8 cellular contexts compared by ENCODE assay signal in the genomic region with DNA sequence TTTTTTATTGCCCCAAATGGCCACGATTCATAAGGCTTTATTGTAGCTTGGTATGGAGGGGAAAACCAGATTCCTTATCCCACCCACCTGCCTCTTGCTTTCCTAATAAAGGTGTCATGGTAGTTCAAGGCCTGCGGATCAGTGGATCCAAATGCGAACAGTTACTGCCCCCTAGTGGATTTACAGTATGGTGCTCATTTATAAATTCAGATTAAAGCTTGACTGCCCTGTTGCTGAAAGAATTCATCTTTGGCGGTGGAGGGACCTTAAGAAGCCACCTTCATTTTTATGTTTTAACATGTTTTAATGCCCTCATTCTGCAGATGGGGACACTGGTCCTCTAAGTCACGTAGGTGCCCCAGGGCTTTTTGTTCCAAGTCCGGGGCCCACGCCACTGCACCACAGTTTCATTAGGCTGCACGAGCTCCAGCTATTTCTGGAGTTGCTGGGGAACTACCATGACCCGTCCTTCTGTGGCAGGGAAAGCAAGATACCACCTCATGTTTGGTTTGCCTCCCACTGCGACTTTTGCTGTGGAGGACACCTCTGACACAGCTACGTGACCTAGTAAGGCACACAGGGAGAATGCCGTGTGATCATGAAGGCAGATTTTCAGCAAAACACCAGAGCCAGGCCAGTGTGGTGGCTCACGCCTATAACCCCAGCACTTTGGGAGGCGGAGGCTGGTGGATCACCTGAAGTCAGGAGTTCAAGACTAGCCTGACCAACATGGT. TPM values are rescaled to one million over a fixed set of nuclear protein-coding genes. Genes with fewer than 3 reads are reported as not detected.
DNase-seq lines count a peak whose midpoint lies in the region; ATAC-seq and TF ChIP-seq lines count a peak whose summit lies in the region.

No MANE protein-coding gene starts in this region.

- no peaks in the 10 kb centered on the region for H3K4me1 Mint-ChIP-seq in Caco-2 (ENCODE audit: low read depth, unreplicated experiment)
- peaks cover 18% of the 10 kb centered on the region for H3K4me1 Mint-ChIP-seq in activated CD4-positive, alpha-beta memory T cell treated with anti-CD3 and anti-CD28 coated beads, Interleukin-2, amount 10 ng/mL, durations not matched to agents 7 days and 5 days

- POLR2A ChIA-PET in Caco-2 (lab: Charles Lee): interaction anchor here (0.6 kb wide), 1 partner anchor 14 kb away, joined by 4 read pairs; no protein-coding TSS in a partner anchor
- POLR2A ChIA-PET in activated CD4-positive, alpha-beta memory T cell treated with anti-CD3 and anti-CD28 coated beads, Interleukin-2, amount 10 ng/mL, durations not matched to agents 7 days and 5 days (lab: Charles Lee): interaction anchor here (0.6 to 1.6 kb wide), 6 partner anchors 83 to 311 kb away, joined by 3 to 5 read pairs (median 3); a partner anchor contains a TSS

- no peaks in the 10 kb centered on the region for H3K36me3 Mint-ChIP-seq in Caco-2 (ENCODE audit: insufficient read depth, unreplicated experiment)
- H3K36me3 Mint-ChIP-seq in activated CD4-positive, alpha-beta memory T cell treated with anti-CD3 and anti-CD28 coated beads, Interleukin-2, amount 10 ng/mL, durations not matched to agents 7 days and 5 days (ENCODE audit: low read depth): no peaks in the 10 kb centered on the region

- no peaks in the 10 kb centered on the region for H3K9me3 Mint-ChIP-seq in Caco-2 (ENCODE audit: unreplicated experiment)
- H3K9me3 Mint-ChIP-seq in activated CD4-positive, alpha-beta memory T cell treated with anti-CD3 and anti-CD28 coated beads, Interleukin-2, amount 10 ng/mL, durations not matched to agents 7 days and 5 days: peaks cover 3% of the 10 kb centered on the region

- peak; percentile 75 to 76 for TF ChIP-seq CTCF in Caco-2 (IDR thresholded peaks at IDR 0.05; ENCODE audit: insufficient read depth in 1 of 2, low read depth in 1 of 2, low read length in 1 of 2, severe bottlenecking in 1 of 2, unreplicated experiment in 1 of 2)

- no peaks in the 10 kb centered on the region for H3K36me3 ChIP-seq in Caco-2 (ENCODE audit: control insufficient read depth, insufficient read depth, low read length)

- peak; percentile 46 for ATAC-seq in Right ventricle myocardium superior (ENCODE audit: poor library complexity)
- no peak for ATAC-seq in HG02678 (IDR thresholded peaks at IDR 0.05; ENCODE audit: unreplicated experiment)
- ATAC-seq in GM21447 (IDR thresholded peaks at IDR 0.05; ENCODE audit: unreplicated experiment): no peak

- DNase-seq in Caco-2 (peak in 1 of 2 experiments; percentile 64), H4 (ENCODE audit: low spot score) (peak; percentile 60), NCI-H446 (lab: John Stamatoyannopoulos, UW) (peak; percentile 25 to 79), Right ventricle myocardium superior (no peak), putamen (ENCODE audit: low spot score) (peak; percentile 60)
- DNase-seq in activated CD4-positive, alpha-beta memory T cell treated with anti-CD3 and anti-CD28 coated beads, Interleukin-2, amount 10 ng/mL, durations not matched to agents 7 days and 5 days: peak; percentile 40

- H3K9me3 ChIP-seq in Caco-2: peaks cover 5% of the 10 kb centered on the region

- no peaks in the 10 kb centered on the region for H3K27me3 Mint-ChIP-seq in Caco-2 (ENCODE audit: insufficient read depth, unreplicated experiment)
- H3K27me3 Mint-ChIP-seq in activated CD4-positive, alpha-beta memory T cell treated with anti-CD3 and anti-CD28 coated beads, Interleukin-2, amount 10 ng/mL, durations not matched to agents 7 days and 5 days: peaks cover 2% of the 10 kb centered on the region

- BruUV-seq in Caco-2 (replicated peaks; lab: Mats Ljungman, UMichigan): no TSS peak

- no peak overlapping the region for H3K4me3 ChIP-seq in Caco-2 (ENCODE audit: low read depth, low read length)

- peaks cover 3% of the 10 kb centered on the region; the same call in 1 of the 2 replicates for H3K4me1 ChIP-seq in Caco-2

- intact Hi-C loops in Caco-2 (cut with micrococcal nuclease; ENCODE audit: unreplicated experiment): loop anchor here (1.0 to 2.0 kb wide), 5 partner anchors 26 to 311 kb away; no protein-coding TSS in a partner anchor
- intact Hi-C loops in Right ventricle myocardium superior (cut with DNase I): no loop called here

- CTCF ChIA-PET in Caco-2 (lab: Charles Lee): interaction anchor here (0.6 to 4.4 kb wide), 20 partner anchors 9 to 361 kb away, joined by 3 to 40 read pairs (median 7); a partner anchor contains a TSS
- CTCF ChIA-PET in activated CD4-positive, alpha-beta memory T cell treated with anti-CD3 and anti-CD28 coated beads, Interleukin-2, amount 10 ng/mL, durations not matched to agents 7 days and 5 days (lab: Charles Lee): interaction anchor here (0.6 to 5.6 kb wide), 42 partner anchors 10 to 772 kb away, joined by 3 to 144 read pairs (median 5); a partner anchor contains a TSS

- H3K27ac Mint-ChIP-seq in Caco-2 (ENCODE audit: unreplicated experiment): no peak overlapping the region
- H3K27ac Mint-ChIP-seq in activated CD4-positive, alpha-beta memory T cell treated with anti-CD3 and anti-CD28 coated beads, Interleukin-2, amount 10 ng/mL, durations not matched to agents 7 days and 5 days: no peak overlapping the region

- no peaks in the 10 kb centered on the region for H3K27me3 ChIP-seq in Caco-2 (replicated peaks; ENCODE audit: control insufficient read depth, insufficient read depth, low read length)

- H3K4me3 Mint-ChIP-seq in Caco-2 (ENCODE audit: unreplicated experiment): no peak overlapping the region
- H3K4me3 Mint-ChIP-seq in activated CD4-positive, alpha-beta memory T cell treated with anti-CD3 and anti-CD28 coated beads, Interleukin-2, amount 10 ng/mL, durations not matched to agents 7 days and 5 days: no peak overlapping the region

RNA-seq across cellular contexts. Expression of a gene that starts 15.6 kb away (rescaled TPM):
- 101 and 110 TPM in 2 replicates for total RNA-seq in Caco-2 (2022)
- total RNA-seq in H4 (2014; rRNA removed; shearing (Covaris generic)): 33.3 and 48.9 TPM in 2 replicates
- total RNA-seq in activated CD4-positive, alpha-beta memory T cell treated with anti-CD3 and anti-CD28 coated beads, Interleukin-2, amount 10 ng/mL, durations not matched to agents 7 days and 5 days: 100 to 1,000 TPM; 156 to 169 TPM
- 10.3 TPM for total RNA-seq in Right ventricle myocardium superior
